ENCODE assay signal across 28 cellular contexts in genomic region chr1:49523764-49524163, GRCh38.
"Had no signal": no experiment of that assay in that cellular context is flagged by ENCODE, and none has a peak within 500 bp of the region (broad histone marks: within the 10 kb centered on the region; RNA-seq: fewer than 3 reads in every experiment).

No MANE protein-coding gene starts in this region.

- H3K9me3 ChIP-seq: colonic mucosa, esophagus muscularis mucosa, esophagus squamous epithelium, gastrocnemius medialis, gastroesophageal sphincter, heart left ventricle, heart right ventricle had no signal

- ATAC-seq: effector memory CD8-positive, alpha-beta T cell; esophagus mucosa; foreskin keratinocyte; gastrocnemius medialis; gastroesophageal sphincter; heart left ventricle; heart right ventricle had no signal

- FAIRE-seq: colon, endometrium, endothelial cell of umbilical vein, frontal cortex had no signal

- DNase-seq: colonic mucosa; cortex of kidney; dermis blood vessel endothelial cell; dorsolateral prefrontal cortex; effector CD4-positive, alpha-beta T cell; effector CD8-positive, alpha-beta T cell; effector memory CD4-positive, alpha-beta T cell; effector memory CD8-positive, alpha-beta T cell; endodermal cell; erythroblast; esophagus squamous epithelium; foreskin fibroblast; foreskin keratinocyte; foreskin melanocyte; gastrocnemius medialis; glutamatergic neuron; head of caudate nucleus; heart left ventricle; heart right ventricle had no signal

- H3K4me3 ChIP-seq: colonic mucosa, coronary artery, dorsolateral prefrontal cortex, esophagus muscularis mucosa, esophagus squamous epithelium, gastrocnemius medialis, gastroesophageal sphincter, heart left ventricle, heart right ventricle had no signal

- H3K27ac ChIP-seq: colonic mucosa, coronary artery, dorsolateral prefrontal cortex, epithelial cell of prostate, esophagus muscularis mucosa, esophagus squamous epithelium, foreskin keratinocyte, gastrocnemius medialis, gastroesophageal sphincter, heart left ventricle, heart right ventricle had no signal

- H3K4me1 ChIP-seq: colonic mucosa, esophagus muscularis mucosa, esophagus squamous epithelium, foreskin keratinocyte, gastrocnemius medialis, gastroesophageal sphincter, heart left ventricle, heart right ventricle had no signal

- H3K27me3 ChIP-seq: colonic mucosa, dorsolateral prefrontal cortex, esophagus muscularis mucosa, esophagus squamous epithelium, foreskin keratinocyte, gastrocnemius medialis, gastroesophageal sphincter, heart left ventricle, heart right ventricle had no signal

- H3K36me3 ChIP-seq: colonic mucosa, esophagus muscularis mucosa, esophagus squamous epithelium, gastrocnemius medialis, gastroesophageal sphincter, heart left ventricle, heart right ventricle had no signal
